Comparison of ENCODE assay signal across 28 cellular contexts in the genomic region with DNA sequence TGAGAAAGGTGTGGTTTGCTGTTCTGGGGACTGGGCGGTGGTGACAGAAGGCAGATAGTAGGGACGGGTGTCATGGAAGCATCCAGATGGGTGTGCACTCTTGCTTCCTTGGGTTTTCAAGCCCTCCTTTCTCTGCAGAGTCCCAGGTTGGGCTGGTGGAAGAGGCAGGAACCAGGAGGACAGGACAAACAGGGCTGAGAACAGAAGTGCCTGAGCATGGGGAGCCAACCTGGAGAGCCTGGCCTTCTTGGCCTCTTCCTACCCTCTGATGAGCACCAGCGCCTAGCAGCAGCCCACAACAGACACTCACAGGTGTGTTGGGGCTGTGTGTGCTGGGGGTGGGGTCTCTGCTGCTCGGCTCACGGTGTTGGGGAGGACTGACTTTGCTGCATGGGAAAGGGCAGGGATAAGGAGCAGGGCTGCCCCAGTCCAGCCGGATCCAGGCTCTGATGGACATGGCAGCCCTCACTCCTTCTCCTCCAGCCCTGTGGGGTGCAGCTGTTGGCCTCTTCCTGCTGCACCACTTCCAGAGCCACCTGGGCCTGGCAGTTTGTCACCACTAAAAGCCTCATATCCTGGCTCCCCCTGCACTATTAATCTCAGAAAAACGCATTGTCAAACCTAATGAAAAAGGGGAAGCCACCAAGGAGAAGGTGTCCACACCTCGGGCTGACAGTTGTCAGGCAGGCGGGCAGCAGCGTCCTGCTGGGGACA.
"Had no signal": no experiment of that assay in that cellular context is flagged by ENCODE, and none has a peak within 500 bp of the region (broad histone marks: within the 10 kb centered on the region; RNA-seq: fewer than 3 reads in every experiment).

No MANE protein-coding gene starts in this region.

- ATAC-seq: activated naive CD4-positive, alpha-beta T cell treated with anti-CD3 and anti-CD28 coated beads, Interleukin-2, amount 50 U/mL, for 72 hours; activated T-cell treated with anti-CD3 and anti-CD28 coated beads, Interleukin-2, amount 50 U/mL, for 72 hours; left colon; naive thymus-derived CD4-positive, alpha-beta T cell; sciatic nerve; stimulated activated effector memory CD8-positive, alpha-beta T cell treated with anti-CD3 and anti-CD28 coated beads, Interleukin-12 subunit alpha, Interleukin-12 subunit beta, amount 100 ng/mL, for 72 hours had no signal

- H3K4me1 ChIP-seq: breast epithelium, upper lobe of left lung had no signal

- H3K9me3 ChIP-seq: breast epithelium, upper lobe of left lung had no signal

- H3K27ac ChIP-seq: breast epithelium, epithelial cell of prostate, hepatocyte, skin epidermis, upper lobe of left lung had no signal

- H3K9me3 Mint-ChIP-seq: activated naive CD4-positive, alpha-beta T cell treated with anti-CD3 and anti-CD28 coated beads, Interleukin-2, amount 50 U/mL, for 72 hours; activated T-cell treated with anti-CD3 and anti-CD28 coated beads, Interleukin-2, amount 50 U/mL, for 72 hours; stimulated activated effector memory CD8-positive, alpha-beta T cell treated with anti-CD3 and anti-CD28 coated beads, Interleukin-12 subunit alpha, Interleukin-12 subunit beta, amount 100 ng/mL, for 72 hours; stimulated activated naive CD8-positive, alpha-beta T cell treated with anti-CD3 and anti-CD28 coated beads, Interleukin-15, Interleukin-2, amounts not matched to agents 100 ng/mL and 50 ng/mL, for 24 hours; T-helper 1 cell treated with Interleukin-12 subunit alpha and Interleukin-12 subunit beta and Interleukin-4 antibody, amounts not matched to agents 30 μg/mL and 1 μg/mL, for 36 hours had no signal

- DNase-seq: activated CD4-positive, alpha-beta T cell treated with anti-CD3 and anti-CD28 coated beads for 1 hour; activated CD4-positive, alpha-beta T cell treated with anti-CD3 and anti-CD28 coated beads, Interleukin-2, amount 50 U/mL, for 1 hour; activated naive CD4-positive, alpha-beta T cell; activated T-cell treated with anti-CD3 and anti-CD28 coated beads for 4 hours; activated T-cell treated with anti-CD3 and anti-CD28 coated beads, Interleukin-2, amount 50 U/mL, for 72 hours; central memory CD4-positive, alpha-beta T cell; dermis blood vessel endothelial cell; effector CD8-positive, alpha-beta T cell; kidney; left colon; midbrain; naive thymus-derived CD4-positive, alpha-beta T cell; occipital lobe; stimulated activated CD4-positive, alpha-beta T cell treated with anti-CD3 and anti-CD28 coated beads, Interleukin-4, amount 100 ng/mL, for 24 hours; SW 1271; T1000; upper lobe of left lung had no signal

- H3K4me3 ChIP-seq: breast epithelium, hepatocyte, skin epidermis, upper lobe of left lung had no signal

- H3K4me2 ChIP-seq: hepatocyte had no signal

- H3K27ac Mint-ChIP-seq: activated naive CD4-positive, alpha-beta T cell treated with anti-CD3 and anti-CD28 coated beads, Interleukin-2, amount 50 U/mL, for 72 hours; activated T-cell treated with anti-CD3 and anti-CD28 coated beads, Interleukin-2, amount 50 U/mL, for 72 hours; naive thymus-derived CD4-positive, alpha-beta T cell; stimulated activated effector memory CD8-positive, alpha-beta T cell treated with anti-CD3 and anti-CD28 coated beads, Interleukin-12 subunit alpha, Interleukin-12 subunit beta, amount 100 ng/mL, for 72 hours; stimulated activated naive CD8-positive, alpha-beta T cell treated with anti-CD3 and anti-CD28 coated beads, Interleukin-15, Interleukin-2, amounts not matched to agents 100 ng/mL and 50 ng/mL, for 24 hours; T-helper 1 cell treated with Interleukin-12 subunit alpha and Interleukin-12 subunit beta and Interleukin-4 antibody, amounts not matched to agents 30 μg/mL and 1 μg/mL, for 36 hours had no signal

- H3K36me3 Mint-ChIP-seq: activated naive CD4-positive, alpha-beta T cell treated with anti-CD3 and anti-CD28 coated beads, Interleukin-2, amount 50 U/mL, for 72 hours; naive thymus-derived CD4-positive, alpha-beta T cell; stimulated activated effector memory CD8-positive, alpha-beta T cell treated with anti-CD3 and anti-CD28 coated beads, Interleukin-12 subunit alpha, Interleukin-12 subunit beta, amount 100 ng/mL, for 72 hours had no signal

- H2AFZ ChIP-seq: hepatocyte had no signal

- H3K27me3 Mint-ChIP-seq: stimulated activated naive CD8-positive, alpha-beta T cell treated with anti-CD3 and anti-CD28 coated beads, Interleukin-15, Interleukin-2, amounts not matched to agents 100 ng/mL and 50 ng/mL, for 24 hours had no signal

- FAIRE-seq: endometrium, frontal cortex, kidney had no signal

- H3K36me3 ChIP-seq: breast epithelium, upper lobe of left lung had no signal

- H3K27me3 ChIP-seq: hepatocyte, upper lobe of left lung had no signal

- H3K4me3 Mint-ChIP-seq: activated T-cell treated with anti-CD3 and anti-CD28 coated beads, Interleukin-2, amount 50 U/mL, for 72 hours; naive thymus-derived CD4-positive, alpha-beta T cell; stimulated activated effector memory CD8-positive, alpha-beta T cell treated with anti-CD3 and anti-CD28 coated beads, Interleukin-12 subunit alpha, Interleukin-12 subunit beta, amount 100 ng/mL, for 72 hours; stimulated activated naive CD8-positive, alpha-beta T cell treated with anti-CD3 and anti-CD28 coated beads, Interleukin-15, Interleukin-2, amounts not matched to agents 100 ng/mL and 50 ng/mL, for 24 hours; T-helper 1 cell treated with Interleukin-12 subunit alpha and Interleukin-12 subunit beta and Interleukin-4 antibody, amounts not matched to agents 30 μg/mL and 1 μg/mL, for 36 hours had no signal

- H3K4me1 Mint-ChIP-seq: stimulated activated effector memory CD8-positive, alpha-beta T cell treated with anti-CD3 and anti-CD28 coated beads, Interleukin-12 subunit alpha, Interleukin-12 subunit beta, amount 100 ng/mL, for 72 hours had no signal

- H3K79me2 ChIP-seq: hepatocyte had no signal
